Comparison of ENCODE assay signal across 8 cellular contexts in the genomic region with DNA sequence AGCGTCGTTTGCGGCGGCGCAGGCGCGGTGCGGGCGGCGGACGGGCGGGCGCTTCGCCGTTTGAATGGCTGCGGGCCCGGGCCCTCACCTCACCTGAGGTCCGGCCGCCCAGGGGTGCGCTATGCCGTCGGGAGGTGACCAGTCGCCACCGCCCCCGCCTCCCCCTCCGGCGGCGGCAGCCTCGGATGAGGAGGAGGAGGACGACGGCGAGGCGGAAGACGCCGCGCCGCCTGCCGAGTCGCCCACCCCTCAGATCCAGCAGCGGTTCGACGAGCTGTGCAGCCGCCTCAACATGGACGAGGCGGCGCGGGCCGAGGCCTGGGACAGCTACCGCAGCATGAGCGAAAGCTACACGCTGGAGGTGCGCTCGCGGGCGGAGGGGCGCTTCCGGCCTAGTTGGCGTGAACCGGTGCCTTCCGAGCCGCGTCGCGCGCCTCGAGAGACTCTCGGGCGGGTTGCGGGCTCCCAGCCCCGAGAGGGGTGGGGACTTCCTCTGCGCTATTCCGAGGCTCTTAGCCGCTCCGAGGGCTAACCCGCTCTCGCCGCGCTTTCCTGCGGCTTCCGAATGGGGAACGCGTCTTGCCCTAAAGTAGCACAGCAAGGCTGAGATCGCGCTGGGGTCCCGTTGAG.
A peak's percentile ranks its signal among the peaks of the same experiment; 100 is the strongest.
DNase-seq lines count a peak whose midpoint lies in the region; ATAC-seq lines count a peak whose summit lies in the region.

A gene with protein sequence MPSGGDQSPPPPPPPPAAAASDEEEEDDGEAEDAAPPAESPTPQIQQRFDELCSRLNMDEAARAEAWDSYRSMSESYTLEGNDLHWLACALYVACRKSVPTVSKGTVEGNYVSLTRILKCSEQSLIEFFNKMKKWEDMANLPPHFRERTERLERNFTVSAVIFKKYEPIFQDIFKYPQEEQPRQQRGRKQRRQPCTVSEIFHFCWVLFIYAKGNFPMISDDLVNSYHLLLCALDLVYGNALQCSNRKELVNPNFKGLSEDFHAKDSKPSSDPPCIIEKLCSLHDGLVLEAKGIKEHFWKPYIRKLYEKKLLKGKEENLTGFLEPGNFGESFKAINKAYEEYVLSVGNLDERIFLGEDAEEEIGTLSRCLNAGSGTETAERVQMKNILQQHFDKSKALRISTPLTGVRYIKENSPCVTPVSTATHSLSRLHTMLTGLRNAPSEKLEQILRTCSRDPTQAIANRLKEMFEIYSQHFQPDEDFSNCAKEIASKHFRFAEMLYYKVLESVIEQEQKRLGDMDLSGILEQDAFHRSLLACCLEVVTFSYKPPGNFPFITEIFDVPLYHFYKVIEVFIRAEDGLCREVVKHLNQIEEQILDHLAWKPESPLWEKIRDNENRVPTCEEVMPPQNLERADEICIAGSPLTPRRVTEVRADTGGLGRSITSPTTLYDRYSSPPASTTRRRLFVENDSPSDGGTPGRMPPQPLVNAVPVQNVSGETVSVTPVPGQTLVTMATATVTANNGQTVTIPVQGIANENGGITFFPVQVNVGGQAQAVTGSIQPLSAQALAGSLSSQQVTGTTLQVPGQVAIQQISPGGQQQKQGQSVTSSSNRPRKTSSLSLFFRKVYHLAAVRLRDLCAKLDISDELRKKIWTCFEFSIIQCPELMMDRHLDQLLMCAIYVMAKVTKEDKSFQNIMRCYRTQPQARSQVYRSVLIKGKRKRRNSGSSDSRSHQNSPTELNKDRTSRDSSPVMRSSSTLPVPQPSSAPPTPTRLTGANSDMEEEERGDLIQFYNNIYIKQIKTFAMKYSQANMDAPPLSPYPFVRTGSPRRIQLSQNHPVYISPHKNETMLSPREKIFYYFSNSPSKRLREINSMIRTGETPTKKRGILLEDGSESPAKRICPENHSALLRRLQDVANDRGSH (plus strand): TSS at position 36 of the 630 bp plus-strand sequence. CDS start 86 bp downstream, at position 122.

- DNase-seq in NCI-H2081 (lab: John Stamatoyannopoulos, UW) (peak; percentile 53 to 67), NCI-H2081 treated with DMSO at 0.1 percent for 48 hours (lab: John Stamatoyannopoulos, UW) (no peak), NCI-H1105 treated with DMSO at 0.1 percent for 48 hours (lab: John Stamatoyannopoulos, UW) (peak; percentile 85), kidney glomerular epithelial cell (lab: John Stamatoyannopoulos, UW) (peak; percentile 23)
- peak; percentile 34 for DNase-seq in activated CD4-positive, CD25-positive, alpha-beta regulatory T cell treated with anti-CD3 and anti-CD28 coated beads, Interleukin-2, amount 50 U/mL, for 16 hours (ENCODE audit: low read depth, low spot score)
- DNase-seq in central memory CD4-positive, alpha-beta T cell: peak; percentile 80
- DNase-seq in stimulated activated CD4-positive, alpha-beta T cell treated with anti-CD3 and anti-CD28 coated beads, Interleukin-1b, Interleukin-23, amount 100 ng/mL, for 4 hours (ENCODE audit: low read depth in 2 of 2): peak; percentile 66 to 75

- ATAC-seq in HG02642 (IDR thresholded peaks at IDR 0.05; ENCODE audit: poor library complexity, unreplicated experiment): peak; percentile 81
